Comparison of ENCODE assay signal across 25 cellular contexts in the genomic region with DNA sequence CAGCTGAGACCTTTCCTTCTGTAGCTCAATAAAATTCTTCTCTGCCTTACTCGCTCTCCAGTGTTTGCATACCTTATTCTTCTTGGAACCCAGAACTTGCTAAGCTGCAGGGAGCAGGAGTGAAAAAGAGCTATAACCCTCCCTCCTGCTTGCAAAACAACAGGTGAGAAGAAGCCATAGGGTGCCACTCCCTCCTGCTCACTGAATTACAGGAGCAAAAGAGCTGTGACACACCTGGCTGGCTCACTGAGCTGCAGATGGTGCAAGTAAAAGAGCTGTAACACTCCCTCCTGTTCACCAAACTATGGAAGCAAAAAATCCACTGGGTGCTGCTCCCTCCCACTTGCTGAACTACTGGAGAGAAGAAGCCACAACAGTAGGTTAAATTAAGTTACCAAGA. TPM values are rescaled to one million over a fixed set of nuclear protein-coding genes. Genes with fewer than 3 reads are reported as not detected.
A peak's percentile ranks its signal among the peaks of the same experiment; 100 is the strongest.
DNase-seq lines count a peak whose midpoint lies in the region; ATAC-seq and TF ChIP-seq lines count a peak whose summit lies in the region.
"Had no signal": no experiment of that assay in that cellular context is flagged by ENCODE, and none has a peak within 500 bp of the region (broad histone marks: within the 10 kb centered on the region; RNA-seq: fewer than 3 reads in every experiment).

No MANE protein-coding gene starts in this region.

- peaks cover 40% of the 10 kb centered on the region for H3K9me3 ChIP-seq in Caco-2
- peaks cover 1% of the 10 kb centered on the region for H3K9me3 ChIP-seq in aorta (ENCODE audit: control insufficient read depth, low read length)
- H3K9me3 ChIP-seq: thoracic aorta had no signal

- H3K27me3 Mint-ChIP-seq in Caco-2 (ENCODE audit: insufficient read depth, unreplicated experiment) (no peaks in the 10 kb centered on the region), WTC11 (ENCODE audit: low read depth) (no peaks in the 10 kb centered on the region; the same call in 1 of the 2 replicates), progenitor cell of endocrine pancreas (no peaks in the 10 kb centered on the region)

- H3K9me3 Mint-ChIP-seq in Caco-2 (ENCODE audit: unreplicated experiment) = peaks cover 39% of the 10 kb centered on the region
- H3K9me3 Mint-ChIP-seq in WTC11 = peaks cover 60% of the 10 kb centered on the region
- peaks cover 50% of the 10 kb centered on the region for H3K9me3 Mint-ChIP-seq in progenitor cell of endocrine pancreas (ENCODE audit: low read depth)

- POLR2A ChIA-PET in Caco-2 (lab: Charles Lee) = interaction anchor here (1.3 kb wide), 1 partner anchor 44 kb away, joined by 3 read pairs; the partner anchor contains the start of gene C2CD4B
- POLR2A ChIA-PET in WTC11 (lab: Charles Lee) = no interaction called here

- no peak overlapping the region for H3K4me3 ChIP-seq in Caco-2 (ENCODE audit: low read depth, low read length)
- H3K4me3 ChIP-seq in aorta (ENCODE audit: low read length in 2 of 2) = no peak overlapping the region
- H3K4me3 ChIP-seq: coronary artery, K562, thoracic aorta had no signal

- no peak overlapping the region for H3K27ac ChIP-seq in aorta (ENCODE audit: low read depth in 1 of 2, low read length in 2 of 2)
- H3K27ac ChIP-seq: coronary artery, thoracic aorta had no signal

- H3K36me3 Mint-ChIP-seq in Caco-2 (ENCODE audit: insufficient read depth, unreplicated experiment) (peaks cover 11% of the 10 kb centered on the region), WTC11 (peaks cover 16% of the 10 kb centered on the region), progenitor cell of endocrine pancreas (ENCODE audit: insufficient read depth) (peaks cover 24% of the 10 kb centered on the region)

- H3K36me3 ChIP-seq in Caco-2 (ENCODE audit: control insufficient read depth, insufficient read depth, low read length) = no peaks in the 10 kb centered on the region
- H3K36me3 ChIP-seq in aorta (ENCODE audit: control insufficient read depth in 1 of 2, insufficient read depth in 2 of 2, low read length in 1 of 2) = no peaks in the 10 kb centered on the region
- H3K36me3 ChIP-seq: thoracic aorta had no signal

- ATAC-seq in WTC11 = no peak; the same call in none of the 2 replicates
- ATAC-seq in GM21423 (IDR thresholded peaks at IDR 0.05; ENCODE audit: unreplicated experiment) = no peak
- ATAC-seq in aorta (ENCODE audit: low FRiP score) = no peak
- ATAC-seq: K562; stimulated activated naive B cell treated with anti-CD40 and anti-IgM and Interleukin-4, amounts not matched to agents 10 μg/mL and 1 μg/mL and 100 μg/mL, for 72 hours had no signal

- H3K4me3 Mint-ChIP-seq in Caco-2 (ENCODE audit: unreplicated experiment) = peak overlapping the region; percentile 47
- no peak overlapping the region for H3K4me3 Mint-ChIP-seq in WTC11
- peak overlapping the region; percentile 55 for H3K4me3 Mint-ChIP-seq in progenitor cell of endocrine pancreas (ENCODE audit: low read depth)
- H3K4me3 Mint-ChIP-seq: activated B cell treated with CpG ODN at 0.5 μM for 24 hours; stimulated activated naive B cell treated with anti-CD40 and anti-IgM and Interleukin-4, amounts not matched to agents 10 μg/mL and 1 μg/mL and 100 μg/mL, for 72 hours had no signal

- CTCF ChIA-PET in Caco-2 (lab: Charles Lee) (interaction anchor here (0.6 to 0.9 kb wide), 2 partner anchors 34 to 44 kb away, joined by 3 to 4 read pairs; partner anchors contain the start of gene C2CD4B), WTC11 (lab: Charles Lee) (interaction anchor here (1.0 to 1.4 kb wide), 3 partner anchors 45 to 97 kb away, joined by 3 to 5 read pairs (median 4); no protein-coding TSS in a partner anchor)

- TSS peak; percentile 83 for BruUV-seq in Caco-2 (replicated peaks; lab: Mats Ljungman, UMichigan)

- H3K4me1 Mint-ChIP-seq in Caco-2 (ENCODE audit: low read depth, unreplicated experiment) = peaks cover 20% of the 10 kb centered on the region
- peaks cover 10% of the 10 kb centered on the region for H3K4me1 Mint-ChIP-seq in WTC11
- peaks cover 22% of the 10 kb centered on the region for H3K4me1 Mint-ChIP-seq in progenitor cell of endocrine pancreas (ENCODE audit: low read depth)
- H3K4me1 Mint-ChIP-seq: activated B cell treated with CpG ODN at 0.5 μM for 24 hours; stimulated activated naive B cell treated with anti-CD40 and anti-IgM and Interleukin-4, amounts not matched to agents 10 μg/mL and 1 μg/mL and 100 μg/mL, for 72 hours had no signal

- no peaks in the 10 kb centered on the region for H3K27me3 ChIP-seq in Caco-2 (replicated peaks; ENCODE audit: control insufficient read depth, insufficient read depth, low read length)
- H3K27me3 ChIP-seq in aorta (ENCODE audit: control insufficient read depth in 1 of 2, insufficient read depth in 2 of 2, low read length in 1 of 2) = no peaks in the 10 kb centered on the region

- peak in 1 of 2 experiments; percentile 25 for DNase-seq in Caco-2
- DNase-seq in WTC11 (ENCODE audit: low spot score) = no peak
- DNase-seq in islet precursor cell = peak; percentile 64
- DNase-seq in progenitor cell of endocrine pancreas (ENCODE audit: low spot score, unreplicated experiment) = peak; percentile 29
- DNase-seq in aorta = no peak
- DNase-seq in GM13977 (ENCODE audit: low spot score) = no peak
- DNase-seq in cerebellar cortex (ENCODE audit: low spot score) = no peak
- DNase-seq: activated B cell treated with CpG ODN at 0.5 μM for 24 hours; activated CD4-positive, alpha-beta T cell treated with anti-CD3 and anti-CD28 coated beads, Interleukin-2, amount 50 U/mL, for 4 hours; activated CD8-positive, alpha-beta memory T cell treated with anti-CD3 and anti-CD28 coated beads, Interleukin-2, amount 50 U/mL, for 48 hours; activated effector memory CD4-positive, alpha-beta T cell treated with Interleukin-2 at 50 U/mL for 16 hours; COR-L47; head of caudate nucleus; MM.1S; NCI-H1436; NCI-H82; stimulated activated CD4-positive, alpha-beta T cell treated with anti-CD3 and anti-CD28 coated beads, Interleukin-2, amount 100 ng/mL, for 48 hours; stimulated activated naive B cell treated with anti-CD40 and anti-IgM and Interleukin-4, amounts not matched to agents 10 μg/mL and 1 μg/mL and 100 μg/mL, for 72 hours had no signal

- peak overlapping the region; percentile 87 for H3K27ac Mint-ChIP-seq in Caco-2 (ENCODE audit: unreplicated experiment)
- peak overlapping the region; percentile 23; the same call in 1 of the 2 replicates for H3K27ac Mint-ChIP-seq in WTC11
- peak overlapping the region; percentile 100 for H3K27ac Mint-ChIP-seq in progenitor cell of endocrine pancreas
- H3K27ac Mint-ChIP-seq: activated B cell treated with CpG ODN at 0.5 μM for 24 hours; stimulated activated naive B cell treated with anti-CD40 and anti-IgM and Interleukin-4, amounts not matched to agents 10 μg/mL and 1 μg/mL and 100 μg/mL, for 72 hours had no signal

- TF ChIP-seq CTCF in Caco-2 (IDR thresholded peaks at IDR 0.05; ENCODE audit: insufficient read depth in 1 of 2, low read depth in 1 of 2, low read length in 1 of 2, severe bottlenecking in 1 of 2, unreplicated experiment in 1 of 2) (no peak), WTC11 (IDR thresholded peaks at IDR 0.05) (no peak), progenitor cell of endocrine pancreas (IDR thresholded peaks at IDR 0.05; ENCODE audit: unreplicated experiment) (no peak), GM13977 (IDR thresholded peaks at IDR 0.05; ENCODE audit: extremely low read depth, insufficient read depth, missing control alignments) (no peak)

- in situ Hi-C loops in GM13977 (cut with MboI; ENCODE audit: low pct_unique_long_range_greater_than_20kb, low sequenced_read_pairs, unreplicated experiment) = no loop called here

- WGBS in aorta, 2 donors = 89 to 100% methylated on average over 1 of the region's 1 CpG

- intact Hi-C loops in Caco-2 (cut with micrococcal nuclease; ENCODE audit: unreplicated experiment) (no loop called here), aorta (cut with DNase I) (loop anchor here in 1 of 2 donors (10.0 kb wide), 1 partner anchor 55 kb away; no protein-coding TSS in a partner anchor)

- H3K4me1 ChIP-seq in Caco-2 (peaks cover 32% of the 10 kb centered on the region), aorta (ENCODE audit: control insufficient read depth in 1 of 2, insufficient read depth in 2 of 2, low read length in 2 of 2) (no peaks in the 10 kb centered on the region)

TF ChIP-seq in WTC11, 78 proteins besides CTCF, POLR2A, EP300 and RAD21:
- TF ChIP-seq JUN (CRISPR knock-in tag; IDR thresholded peaks at IDR 0.05) (no peak), ZNF423 (CRISPR knock-in tag; IDR thresholded peaks at IDR 0.05) (peak; percentile 36; the same call in 1 of the 2 replicates)

RNA-seq across cellular contexts. Expression of gene C2CD4B, which starts 44.2 kb away (rescaled TPM):
- total RNA-seq in Caco-2 (2022) (0.46 and 0.50 TPM in 2 replicates), WTC11 (2021) (0.82 to 1.3 TPM (median 0.96 TPM) in 3 replicates), progenitor cell of endocrine pancreas (0.53 and 0.69 TPM in 2 replicates), aorta (1 to 10 TPM; 3.3 to 4.4 TPM)
- under 1 TPM in 1 of 2 donors, not detected in 1; 0.56 TPM for polyA plus RNA-seq in aorta
- total RNA-seq: activated B cell treated with CpG ODN at 0.5 μM for 24 hours, Daoy, H4, K562 had no signal
- polyA plus RNA-seq: BJ had no signal

Comparison
In these comparisons a context has a peak if more than half of its experiments do, and no peak if none do; other contexts are left out.
1. DNase-seq: peak in islet precursor cell (single experiment) and progenitor cell of endocrine pancreas (single experiment); none in WTC11 (single experiment), aorta (0 of 2), GM13977 (single experiment) and cerebellar cortex (single experiment).
2. H3K27ac Mint-ChIP-seq: peak in every context shown above with its lines; median percentile 100 in progenitor cell of endocrine pancreas; 87 in Caco-2; 23 in WTC11.